Comparison of ENCODE assay signal across 1 cellular context in genomic region chr22:19122143-19122751, GRCh38.
TF ChIP-seq lines count a peak whose summit lies in the region.

Gene DGCR2 (minus strand): TSS chr22:19122412. CDS start chr22:19122206, 206 bp downstream.

TF ChIP-seq in K562, 482 proteins besides CTCF, POLR2A, EP300 and RAD21 (continued from another document and continues in another):
- TF ChIP-seq, protein P1, sequence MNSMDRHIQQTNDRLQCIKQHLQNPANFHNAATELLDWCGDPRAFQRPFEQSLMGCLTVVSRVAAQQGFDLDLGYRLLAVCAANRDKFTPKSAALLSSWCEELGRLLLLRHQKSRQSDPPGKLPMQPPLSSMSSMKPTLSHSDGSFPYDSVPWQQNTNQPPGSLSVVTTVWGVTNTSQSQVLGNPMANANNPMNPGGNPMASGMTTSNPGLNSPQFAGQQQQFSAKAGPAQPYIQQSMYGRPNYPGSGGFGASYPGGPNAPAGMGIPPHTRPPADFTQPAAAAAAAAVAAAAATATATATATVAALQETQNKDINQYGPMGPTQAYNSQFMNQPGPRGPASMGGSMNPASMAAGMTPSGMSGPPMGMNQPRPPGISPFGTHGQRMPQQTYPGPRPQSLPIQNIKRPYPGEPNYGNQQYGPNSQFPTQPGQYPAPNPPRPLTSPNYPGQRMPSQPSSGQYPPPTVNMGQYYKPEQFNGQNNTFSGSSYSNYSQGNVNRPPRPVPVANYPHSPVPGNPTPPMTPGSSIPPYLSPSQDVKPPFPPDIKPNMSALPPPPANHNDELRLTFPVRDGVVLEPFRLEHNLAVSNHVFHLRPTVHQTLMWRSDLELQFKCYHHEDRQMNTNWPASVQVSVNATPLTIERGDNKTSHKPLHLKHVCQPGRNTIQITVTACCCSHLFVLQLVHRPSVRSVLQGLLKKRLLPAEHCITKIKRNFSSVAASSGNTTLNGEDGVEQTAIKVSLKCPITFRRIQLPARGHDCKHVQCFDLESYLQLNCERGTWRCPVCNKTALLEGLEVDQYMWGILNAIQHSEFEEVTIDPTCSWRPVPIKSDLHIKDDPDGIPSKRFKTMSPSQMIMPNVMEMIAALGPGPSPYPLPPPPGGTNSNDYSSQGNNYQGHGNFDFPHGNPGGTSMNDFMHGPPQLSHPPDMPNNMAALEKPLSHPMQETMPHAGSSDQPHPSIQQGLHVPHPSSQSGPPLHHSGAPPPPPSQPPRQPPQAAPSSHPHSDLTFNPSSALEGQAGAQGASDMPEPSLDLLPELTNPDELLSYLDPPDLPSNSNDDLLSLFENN (IDR thresholded peaks at IDR 0.05; ENCODE audit: low read depth in 2 of 2, low read length in 2 of 2), result peak in 1 of 2 experiments; percentile 67; a peak in 2 of 4 replicates
- TF ChIP-seq HOXB6 (CRISPR knock-in tag; IDR thresholded peaks at IDR 0.05; ENCODE audit: borderline replicate concordance) (no peak; the same call in 1 of the 2 replicates), HDAC1 (IDR thresholded peaks at IDR 0.05) (peak in 1 of 2 experiments; percentile 92; a peak in 2 of 4 replicates), MEF2A (IDR thresholded peaks at IDR 0.05; ENCODE audit: control insufficient read depth, low read depth, low read length) (no peak), SMARCB1 (IDR thresholded peaks at IDR 0.05; ENCODE audit: insufficient read length, low read depth) (no peak), E2F8 (IDR thresholded peaks at IDR 0.05; ENCODE audit: low read depth, partially characterized antibody) (no peak), ZNF699 (CRISPR knock-in tag; IDR thresholded peaks at IDR 0.05; ENCODE audit: insufficient replicate concordance) (peak; percentile 79), CHD4 (IDR thresholded peaks at IDR 0.05; ENCODE audit: insufficient read depth, insufficient replicate concordance, low read depth, low read length, poor library complexity, severe bottlenecking) (no peak), POLR2AphosphoS2 (IDR thresholded peaks at IDR 0.05; ENCODE audit: low read length) (peak; percentile 61; the same call in 1 of the 2 replicates), TCF7 (IDR thresholded peaks at IDR 0.05; ENCODE audit: borderline replicate concordance) (no peak; the same call in 1 of the 2 replicates), SAP30 (IDR thresholded peaks at IDR 0.05; ENCODE audit: borderline replicate concordance, insufficient read depth, low read depth, low read length, poor library complexity, severe bottlenecking) (peak; percentile 87), THRAP3 (IDR thresholded peaks at IDR 0.05; ENCODE audit: borderline replicate concordance) (no peak), HMG20A (CRISPR knock-in tag; conservative IDR thresholded peaks at IDR 0.05) (no peak), SMARCA4 (IDR thresholded peaks at IDR 0.05) (no peak), TAF15 (IDR thresholded peaks at IDR 0.05; ENCODE audit: low read depth, low read length) (no peak), CBFB (CRISPR knock-in tag; IDR thresholded peaks at IDR 0.05) (no peak), ZKSCAN8 (CRISPR knock-in tag; IDR thresholded peaks at IDR 0.05) (no peak), POLR2B (IDR thresholded peaks at IDR 0.05; ENCODE audit: low read depth, partially characterized antibody) (peak; percentile 93), U2AF2 (optimal IDR thresholded peaks at IDR 0.05; ENCODE audit: low read depth, low read length) (no peak), MCM7 (IDR thresholded peaks at IDR 0.05) (no peak), NUFIP1 (IDR thresholded peaks at IDR 0.05; ENCODE audit: partially characterized antibody) (no peak), BRF1 (IDR thresholded peaks at IDR 0.05; ENCODE audit: borderline replicate concordance, extremely low read depth, insufficient read length) (no peak), FOXP4 (CRISPR knock-in tag; IDR thresholded peaks at IDR 0.05; ENCODE audit: borderline replicate concordance) (no peak), HDAC8 (tag; IDR thresholded peaks at IDR 0.05) (peak; percentile 89), ZNF79 (CRISPR knock-in tag; IDR thresholded peaks at IDR 0.05; ENCODE audit: low read depth) (no peak), ZNF124 (CRISPR knock-in tag; IDR thresholded peaks at IDR 0.05) (no peak), SLC30A9 (CRISPR knock-in tag; IDR thresholded peaks at IDR 0.05) (no peak), NFIX (CRISPR knock-in tag; IDR thresholded peaks at IDR 0.05; ENCODE audit: low read depth) (no peak), SRSF9 (IDR thresholded peaks at IDR 0.05; ENCODE audit: borderline replicate concordance, low read depth, low read length) (no peak), RUNX1 (IDR thresholded peaks at IDR 0.05; ENCODE audit: low read depth) (no peak), ZNF3 (CRISPR knock-in tag; IDR thresholded peaks at IDR 0.05) (no peak), ZNF232 (CRISPR knock-in tag; IDR thresholded peaks at IDR 0.05) (no peak), ZFP30 (CRISPR knock-in tag; IDR thresholded peaks at IDR 0.05; ENCODE audit: borderline replicate concordance) (no peak)
- TF ChIP-seq, protein P2, sequence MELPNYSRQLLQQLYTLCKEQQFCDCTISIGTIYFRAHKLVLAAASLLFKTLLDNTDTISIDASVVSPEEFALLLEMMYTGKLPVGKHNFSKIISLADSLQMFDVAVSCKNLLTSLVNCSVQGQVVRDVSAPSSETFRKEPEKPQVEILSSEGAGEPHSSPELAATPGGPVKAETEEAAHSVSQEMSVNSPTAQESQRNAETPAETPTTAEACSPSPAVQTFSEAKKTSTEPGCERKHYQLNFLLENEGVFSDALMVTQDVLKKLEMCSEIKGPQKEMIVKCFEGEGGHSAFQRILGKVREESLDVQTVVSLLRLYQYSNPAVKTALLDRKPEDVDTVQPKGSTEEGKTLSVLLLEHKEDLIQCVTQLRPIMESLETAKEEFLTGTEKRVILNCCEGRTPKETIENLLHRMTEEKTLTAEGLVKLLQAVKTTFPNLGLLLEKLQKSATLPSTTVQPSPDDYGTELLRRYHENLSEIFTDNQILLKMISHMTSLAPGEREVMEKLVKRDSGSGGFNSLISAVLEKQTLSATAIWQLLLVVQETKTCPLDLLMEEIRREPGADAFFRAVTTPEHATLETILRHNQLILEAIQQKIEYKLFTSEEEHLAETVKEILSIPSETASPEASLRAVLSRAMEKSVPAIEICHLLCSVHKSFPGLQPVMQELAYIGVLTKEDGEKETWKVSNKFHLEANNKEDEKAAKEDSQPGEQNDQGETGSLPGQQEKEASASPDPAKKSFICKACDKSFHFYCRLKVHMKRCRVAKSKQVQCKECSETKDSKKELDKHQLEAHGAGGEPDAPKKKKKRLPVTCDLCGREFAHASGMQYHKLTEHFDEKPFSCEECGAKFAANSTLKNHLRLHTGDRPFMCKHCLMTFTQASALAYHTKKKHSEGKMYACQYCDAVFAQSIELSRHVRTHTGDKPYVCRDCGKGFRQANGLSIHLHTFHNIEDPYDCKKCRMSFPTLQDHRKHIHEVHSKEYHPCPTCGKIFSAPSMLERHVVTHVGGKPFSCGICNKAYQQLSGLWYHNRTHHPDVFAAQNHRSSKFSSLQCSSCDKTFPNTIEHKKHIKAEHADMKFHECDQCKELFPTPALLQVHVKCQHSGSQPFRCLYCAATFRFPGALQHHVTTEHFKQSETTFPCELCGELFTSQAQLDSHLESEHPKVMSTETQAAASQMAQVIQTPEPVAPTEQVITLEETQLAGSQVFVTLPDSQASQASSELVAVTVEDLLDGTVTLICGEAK (IDR thresholded peaks at IDR 0.05), result no peak
- TF ChIP-seq, protein P2 (CRISPR knock-in tag; IDR thresholded peaks at IDR 0.05), result no peak
- TF ChIP-seq, protein P3, sequence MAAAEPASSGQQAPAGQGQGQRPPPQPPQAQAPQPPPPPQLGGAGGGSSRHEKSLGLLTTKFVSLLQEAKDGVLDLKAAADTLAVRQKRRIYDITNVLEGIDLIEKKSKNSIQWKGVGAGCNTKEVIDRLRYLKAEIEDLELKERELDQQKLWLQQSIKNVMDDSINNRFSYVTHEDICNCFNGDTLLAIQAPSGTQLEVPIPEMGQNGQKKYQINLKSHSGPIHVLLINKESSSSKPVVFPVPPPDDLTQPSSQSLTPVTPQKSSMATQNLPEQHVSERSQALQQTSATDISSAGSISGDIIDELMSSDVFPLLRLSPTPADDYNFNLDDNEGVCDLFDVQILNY (CRISPR knock-in tag; IDR thresholded peaks at IDR 0.05), result no peak
- TF ChIP-seq, protein P4, sequence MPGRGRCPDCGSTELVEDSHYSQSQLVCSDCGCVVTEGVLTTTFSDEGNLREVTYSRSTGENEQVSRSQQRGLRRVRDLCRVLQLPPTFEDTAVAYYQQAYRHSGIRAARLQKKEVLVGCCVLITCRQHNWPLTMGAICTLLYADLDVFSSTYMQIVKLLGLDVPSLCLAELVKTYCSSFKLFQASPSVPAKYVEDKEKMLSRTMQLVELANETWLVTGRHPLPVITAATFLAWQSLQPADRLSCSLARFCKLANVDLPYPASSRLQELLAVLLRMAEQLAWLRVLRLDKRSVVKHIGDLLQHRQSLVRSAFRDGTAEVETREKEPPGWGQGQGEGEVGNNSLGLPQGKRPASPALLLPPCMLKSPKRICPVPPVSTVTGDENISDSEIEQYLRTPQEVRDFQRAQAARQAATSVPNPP (IDR thresholded peaks at IDR 0.05; ENCODE audit: borderline replicate concordance, insufficient read depth, insufficient read length), result no peak
- TF ChIP-seq, protein P5, sequence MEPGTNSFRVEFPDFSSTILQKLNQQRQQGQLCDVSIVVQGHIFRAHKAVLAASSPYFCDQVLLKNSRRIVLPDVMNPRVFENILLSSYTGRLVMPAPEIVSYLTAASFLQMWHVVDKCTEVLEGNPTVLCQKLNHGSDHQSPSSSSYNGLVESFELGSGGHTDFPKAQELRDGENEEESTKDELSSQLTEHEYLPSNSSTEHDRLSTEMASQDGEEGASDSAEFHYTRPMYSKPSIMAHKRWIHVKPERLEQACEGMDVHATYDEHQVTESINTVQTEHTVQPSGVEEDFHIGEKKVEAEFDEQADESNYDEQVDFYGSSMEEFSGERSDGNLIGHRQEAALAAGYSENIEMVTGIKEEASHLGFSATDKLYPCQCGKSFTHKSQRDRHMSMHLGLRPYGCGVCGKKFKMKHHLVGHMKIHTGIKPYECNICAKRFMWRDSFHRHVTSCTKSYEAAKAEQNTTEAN (CRISPR knock-in tag; IDR thresholded peaks at IDR 0.05), result no peak
- TF ChIP-seq, protein P6, sequence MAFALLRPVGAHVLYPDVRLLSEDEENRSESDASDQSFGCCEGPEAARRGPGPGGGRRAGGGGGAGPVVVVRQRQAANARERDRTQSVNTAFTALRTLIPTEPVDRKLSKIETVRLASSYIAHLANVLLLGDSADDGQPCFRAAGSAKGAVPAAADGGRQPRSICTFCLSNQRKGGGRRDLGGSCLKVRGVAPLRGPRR (CRISPR knock-in tag; IDR thresholded peaks at IDR 0.05), result no peak
